In the genomic region with DNA sequence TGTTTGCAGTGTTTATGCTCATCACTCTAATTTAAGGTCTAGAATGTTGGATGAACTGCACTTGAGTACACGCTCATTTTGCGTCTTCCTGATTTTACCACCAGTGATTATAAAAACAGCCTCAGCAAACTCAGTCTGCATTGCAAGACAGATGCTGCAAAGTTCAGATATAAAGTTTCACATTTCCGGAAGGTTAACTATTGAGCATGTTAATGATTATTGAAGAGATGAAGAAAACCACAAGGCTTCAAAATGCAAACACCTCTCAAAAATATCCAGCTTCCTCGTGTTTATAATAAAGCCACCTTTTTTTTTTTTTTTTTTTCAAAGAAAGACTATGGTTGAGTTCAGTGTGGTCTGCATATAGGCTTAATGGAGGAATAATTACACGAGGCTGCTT, we compare ENCODE assay signal across 19 cellular contexts.
DNase-seq lines count a peak whose midpoint lies in the region; ATAC-seq and TF ChIP-seq lines count a peak whose summit lies in the region.
"Had no signal": no experiment of that assay in that cellular context is flagged by ENCODE, and none has a peak within 500 bp of the region (broad histone marks: within the 10 kb centered on the region; RNA-seq: fewer than 3 reads in every experiment).

No MANE protein-coding gene starts in this region.

- 56 to 72% methylated on average over 5 of the region's 5 CpGs for WGBS in gastroesophageal sphincter (ENCODE audit: low coverage in 1 of 2), 2 donors

- in situ Hi-C loops in GM13976 (cut with MboI; ENCODE audit: low sequenced_read_pairs, unreplicated experiment) = no loop called here

- no peak for ATAC-seq in gastroesophageal sphincter
- ATAC-seq: GM12878, T-cell had no signal

- TF ChIP-seq EP300 in gastroesophageal sphincter (IDR thresholded peaks at IDR 0.05) = no peak

- TF ChIP-seq CTCF in gastroesophageal sphincter (IDR thresholded peaks at IDR 0.05) (no peak), GM13976 (IDR thresholded peaks at IDR 0.05; ENCODE audit: borderline replicate concordance, control extremely low read depth, extremely low read depth, insufficient read depth, missing control alignments) (no peak)

- no peaks in the 10 kb centered on the region for H3K4me1 ChIP-seq in gastroesophageal sphincter

- no peaks in the 10 kb centered on the region for H3K27me3 ChIP-seq in gastroesophageal sphincter

- H3K9me3 ChIP-seq in gastroesophageal sphincter = no peaks in the 10 kb centered on the region
- H3K9me3 ChIP-seq: SK-N-SH had no signal

- DNase-seq in HT-29 (ENCODE audit: low spot score) (peak; percentile 55), NOMO-1 treated with DMSO at 0.1 percent for 48 hours (lab: John Stamatoyannopoulos, UW; ENCODE audit: unreplicated experiment) (peak; percentile 94), kidney glomerular epithelial cell (lab: John Stamatoyannopoulos, UW) (peak; percentile 33), renal cortical epithelial cell (ENCODE audit: low read depth) (peak; percentile 68), RKO (ENCODE audit: low spot score) (no peak), GM13976 (ENCODE audit: low spot score) (no peak)
- no peak for DNase-seq in activated CD4-positive, alpha-beta T cell treated with anti-CD3 and anti-CD28 coated beads, Interleukin-2, amount 50 U/mL, for 4 hours
- DNase-seq: EL; NCI-H1092 treated with DMSO at 0.1 percent for 48 hours; NCI-H1694; NCI-H748 treated with DMSO at 0.1 percent for 48 hours; NK-92 treated with Interleukin-12 subunit alpha and Interleukin-12 subunit beta, amount 100 ng/mL, for 24 hours; RPMI8226; SHP77 treated with DMSO at 0.1 percent for 48 hours; SK-N-SH; T-cell had no signal

- H3K4me3 ChIP-seq in gastroesophageal sphincter = no peak overlapping the region
- H3K4me3 ChIP-seq: GM12878 had no signal

- no peak for TF ChIP-seq POLR2A in gastroesophageal sphincter (IDR thresholded peaks at IDR 0.05)

- no peak overlapping the region for H3K27ac ChIP-seq in gastroesophageal sphincter
- H3K27ac ChIP-seq: KMS-11 had no signal

- no peaks in the 10 kb centered on the region for H3K36me3 ChIP-seq in gastroesophageal sphincter

Comparison
In these comparisons a context has a peak if more than half of its experiments do, and no peak if none do; other contexts are left out.
1. DNase-seq: peak in HT-29 (single experiment), NOMO-1 treated with DMSO at 0.1 percent for 48 hours (single experiment), kidney glomerular epithelial cell (single experiment) and renal cortical epithelial cell (single experiment); none in activated CD4-positive, alpha-beta T cell treated with anti-CD3 and anti-CD28 coated beads, Interleukin-2, amount 50 U/mL, for 4 hours (0 of 2), RKO (single experiment) and GM13976 (single experiment).